Comparison of ENCODE assay signal across 1 cellular context in genomic region chr6:111483736-111484654, GRCh38.
TF ChIP-seq lines count a peak whose summit lies in the region.

No MANE protein-coding gene starts in this region.

TF ChIP-seq in HepG2, 621 proteins besides CTCF, POLR2A, EP300 and RAD21 (continued from another document and continues in another):
- peak; percentile 65 for TF ChIP-seq FOXP4 (CRISPR knock-in tag; IDR thresholded peaks at IDR 0.05)
- no peak for TF ChIP-seq HMGXB3 (CRISPR knock-in tag; IDR thresholded peaks at IDR 0.05; ENCODE audit: borderline replicate concordance)
- peak; percentile 6 for TF ChIP-seq RFXANK (CRISPR knock-in tag; IDR thresholded peaks at IDR 0.05)
- TF ChIP-seq ATF1 (CRISPR knock-in tag; IDR thresholded peaks at IDR 0.05), result peak; percentile 39; the same call in 1 of the 2 replicates
- no peak for TF ChIP-seq PAF1 (CRISPR knock-in tag; IDR thresholded peaks at IDR 0.05)
- no peak for TF ChIP-seq ZNF7 (CRISPR knock-in tag; IDR thresholded peaks at IDR 0.05)
- TF ChIP-seq MTA1 (CRISPR knock-in tag; IDR thresholded peaks at IDR 0.05; ENCODE audit: borderline replicate concordance), result peak; percentile 10; the same call in 1 of the 2 replicates
- TF ChIP-seq NFIB (CRISPR knock-in tag; IDR thresholded peaks at IDR 0.05; ENCODE audit: borderline replicate concordance), result no peak
- peak; percentile 96 for TF ChIP-seq ZBTB14 (CRISPR knock-in tag; IDR thresholded peaks at IDR 0.05)
- TF ChIP-seq SNAI1 (CRISPR knock-in tag; IDR thresholded peaks at IDR 0.05; ENCODE audit: borderline replicate concordance), result 0 out of 2 replicates have a peak, but pooled peaks have one; percentile 23
- TF ChIP-seq MED1 (CRISPR knock-in tag; IDR thresholded peaks at IDR 0.05), result peak; percentile 73
- TF ChIP-seq SMYD3 (CRISPR knock-in tag; IDR thresholded peaks at IDR 0.05), result no peak
- no peak; the same call in 1 of the 2 replicates for TF ChIP-seq TRAFD1 (CRISPR knock-in tag; IDR thresholded peaks at IDR 0.05; ENCODE audit: borderline replicate concordance)
- peak; percentile 15 for TF ChIP-seq SATB2 (CRISPR knock-in tag; IDR thresholded peaks at IDR 0.05)
- TF ChIP-seq ZNF564 (CRISPR knock-in tag; IDR thresholded peaks at IDR 0.05), result peak; percentile 66
- no peak for TF ChIP-seq PCBP2 (optimal IDR thresholded peaks at IDR 0.05; ENCODE audit: low read depth, low read length, poor library complexity, severe bottlenecking)
- TF ChIP-seq THRA (CRISPR knock-in tag; IDR thresholded peaks at IDR 0.05; ENCODE audit: borderline replicate concordance), result peak; percentile 62; the same call in 1 of the 2 replicates
- peak; percentile 70 for TF ChIP-seq KMT2A (CRISPR knock-in tag; IDR thresholded peaks at IDR 0.05)
- no peak for TF ChIP-seq ZNF484 (CRISPR knock-in tag; IDR thresholded peaks at IDR 0.05; ENCODE audit: borderline replicate concordance, low read depth)
- peak; percentile 60 for TF ChIP-seq RXRA (CRISPR knock-in tag; IDR thresholded peaks at IDR 0.05)
- TF ChIP-seq KDM3A (CRISPR knock-in tag; IDR thresholded peaks at IDR 0.05; ENCODE audit: low read depth), result no peak; the same call in 1 of the 2 replicates
- peak; percentile 11; the same call in 1 of the 2 replicates for TF ChIP-seq KDM6A (CRISPR knock-in tag; IDR thresholded peaks at IDR 0.05; ENCODE audit: low read depth)
- TF ChIP-seq JARID2 (CRISPR knock-in tag; IDR thresholded peaks at IDR 0.05; ENCODE audit: insufficient replicate concordance), result peak; percentile 54
- peak; percentile 39; the same call in 1 of the 2 replicates for TF ChIP-seq RERE (CRISPR knock-in tag; IDR thresholded peaks at IDR 0.05; ENCODE audit: low read depth)
- no peak for TF ChIP-seq ZNF660 (CRISPR knock-in tag; IDR thresholded peaks at IDR 0.05; ENCODE audit: borderline replicate concordance, low read depth)
- TF ChIP-seq ZSCAN20 (CRISPR knock-in tag; IDR thresholded peaks at IDR 0.05; ENCODE audit: borderline replicate concordance), result no peak; the same call in 1 of the 2 replicates
- no peak for TF ChIP-seq CEBPZ (IDR thresholded peaks at IDR 0.05; ENCODE audit: low read length)
- TF ChIP-seq ZNF180 (CRISPR knock-in tag; IDR thresholded peaks at IDR 0.05; ENCODE audit: borderline replicate concordance, low read depth), result no peak
- TF ChIP-seq ZBTB39 (CRISPR knock-in tag; IDR thresholded peaks at IDR 0.05), result peak; percentile 18; the same call in 1 of the 2 replicates
- TF ChIP-seq ZBTB46 (CRISPR knock-in tag; IDR thresholded peaks at IDR 0.05; ENCODE audit: borderline replicate concordance), result no peak; the same call in 1 of the 2 replicates
